In genomic region chr6:14894105-14894504, GRCh38 we compare ENCODE assay signal across 26 cellular contexts.
"Had no signal": no experiment of that assay in that cellular context is flagged by ENCODE, and none has a peak within 500 bp of the region (broad histone marks: within the 10 kb centered on the region; RNA-seq: fewer than 3 reads in every experiment).

No MANE protein-coding gene starts in this region.

- DNase-seq: natural killer cell; occipital lobe; ovary; right cardiac atrium; right lobe of liver; sigmoid colon; small intestine; stimulated activated CD4-positive, alpha-beta T cell treated with anti-CD3 and anti-CD28 coated beads, Interleukin-15, amount 100 ng/mL, for 24 hours; stimulated activated CD4-positive, alpha-beta T cell treated with anti-CD3 and anti-CD28 coated beads, Interleukin-2, amount 100 ng/mL, for 24 hours; stimulated activated CD4-positive, alpha-beta T cell treated with anti-CD3 and anti-CD28 coated beads, Interleukin-2, amount 100 ng/mL, for 48 hours; stimulated activated CD4-positive, alpha-beta T cell treated with anti-CD3 and anti-CD28 coated beads, Interleukin-4, amount 100 ng/mL, for 24 hours; stimulated activated naive B cell treated with anti-CD40 and anti-IgM and Interleukin-4, amounts not matched to agents 10 μg/mL and 1 μg/mL and 100 μg/mL, for 72 hours; stimulated activated naive CD4-positive, alpha-beta T cell treated with Interleukin-2 at 50 U/mL for 16 hours; stomach; thyroid gland; trophoblast cell; upper lobe of left lung had no signal

- H3K9me3 ChIP-seq: ovary, prostate gland, right lobe of liver, sigmoid colon, stomach, thoracic aorta, thyroid gland, tibial nerve, upper lobe of left lung, vagina had no signal

- H3K27me3 Mint-ChIP-seq: stimulated activated naive B cell treated with anti-CD40 and anti-IgM and Interleukin-4, amounts not matched to agents 10 μg/mL and 1 μg/mL and 100 μg/mL, for 72 hours; stimulated activated naive CD8-positive, alpha-beta T cell treated with anti-CD3 and anti-CD28 coated beads, Interleukin-15, Interleukin-2, amounts not matched to agents 100 ng/mL and 50 ng/mL, for 24 hours had no signal

- ATAC-seq: natural killer cell; right cardiac atrium; stimulated activated effector memory CD8-positive, alpha-beta T cell treated with anti-CD3 and anti-CD28 coated beads, Interleukin-12 subunit alpha, Interleukin-12 subunit beta, amount 100 ng/mL, for 72 hours; stimulated activated naive B cell treated with anti-CD40 and anti-IgM and Interleukin-4, amounts not matched to agents 10 μg/mL and 1 μg/mL and 100 μg/mL, for 72 hours had no signal

- H3K4me2 ChIP-seq: neural progenitor cell had no signal

- H3K27ac ChIP-seq: neural progenitor cell, ovary, parathyroid adenoma, prostate gland, right lobe of liver, sigmoid colon, stomach, thoracic aorta, thyroid gland, tibial nerve, upper lobe of left lung, vagina had no signal

- H3K36me3 Mint-ChIP-seq: natural killer cell; stimulated activated effector memory CD8-positive, alpha-beta T cell treated with anti-CD3 and anti-CD28 coated beads, Interleukin-12 subunit alpha, Interleukin-12 subunit beta, amount 100 ng/mL, for 72 hours had no signal

- H3K36me3 ChIP-seq: neural progenitor cell, ovary, prostate gland, right lobe of liver, sigmoid colon, stomach, thoracic aorta, thyroid gland, tibial nerve, upper lobe of left lung, vagina had no signal

- H3K4me3 ChIP-seq: neural progenitor cell, ovary, prostate gland, right lobe of liver, sigmoid colon, stomach, thoracic aorta, thyroid gland, tibial nerve, upper lobe of left lung, vagina had no signal

- H3K4me1 ChIP-seq: parathyroid adenoma, prostate gland, right lobe of liver, sigmoid colon, stomach, thyroid gland, tibial nerve, upper lobe of left lung, vagina had no signal

- H3K27me3 ChIP-seq: neural progenitor cell, ovary, right lobe of liver, sigmoid colon, stomach, thyroid gland, tibial nerve, upper lobe of left lung, vagina had no signal

- H2AFZ ChIP-seq: neural progenitor cell, parathyroid adenoma had no signal

- H3K27ac Mint-ChIP-seq: natural killer cell; nephron; neural progenitor cell; stimulated activated effector memory CD8-positive, alpha-beta T cell treated with anti-CD3 and anti-CD28 coated beads, Interleukin-12 subunit alpha, Interleukin-12 subunit beta, amount 100 ng/mL, for 72 hours; stimulated activated naive B cell treated with anti-CD40 and anti-IgM and Interleukin-4, amounts not matched to agents 10 μg/mL and 1 μg/mL and 100 μg/mL, for 72 hours; stimulated activated naive CD8-positive, alpha-beta T cell treated with anti-CD3 and anti-CD28 coated beads, Interleukin-15, Interleukin-2, amounts not matched to agents 100 ng/mL and 50 ng/mL, for 24 hours had no signal

- H3K9me3 Mint-ChIP-seq: natural killer cell; nephron; stimulated activated effector memory CD8-positive, alpha-beta T cell treated with anti-CD3 and anti-CD28 coated beads, Interleukin-12 subunit alpha, Interleukin-12 subunit beta, amount 100 ng/mL, for 72 hours had no signal

- H3K4me1 Mint-ChIP-seq: nephron; stimulated activated effector memory CD8-positive, alpha-beta T cell treated with anti-CD3 and anti-CD28 coated beads, Interleukin-12 subunit alpha, Interleukin-12 subunit beta, amount 100 ng/mL, for 72 hours had no signal

- H3K4me3 Mint-ChIP-seq: natural killer cell; nephron; neural progenitor cell; stimulated activated effector memory CD8-positive, alpha-beta T cell treated with anti-CD3 and anti-CD28 coated beads, Interleukin-12 subunit alpha, Interleukin-12 subunit beta, amount 100 ng/mL, for 72 hours; stimulated activated naive B cell treated with anti-CD40 and anti-IgM and Interleukin-4, amounts not matched to agents 10 μg/mL and 1 μg/mL and 100 μg/mL, for 72 hours; stimulated activated naive CD8-positive, alpha-beta T cell treated with anti-CD3 and anti-CD28 coated beads, Interleukin-15, Interleukin-2, amounts not matched to agents 100 ng/mL and 50 ng/mL, for 24 hours had no signal

- H3K9ac ChIP-seq: neural progenitor cell, parathyroid adenoma had no signal
